In genomic region chr4:19473569-19473968, GRCh38 we compare ENCODE assay signal across 16 cellular contexts.
"Had no signal": no experiment of that assay in that cellular context is flagged by ENCODE, and none has a peak within 500 bp of the region (broad histone marks: within the 10 kb centered on the region; RNA-seq: fewer than 3 reads in every experiment).

No MANE protein-coding gene starts in this region.

- H3K36me3 Mint-ChIP-seq: activated naive CD8-positive, alpha-beta T cell; brain; WTC11 had no signal

- H3K4me3 Mint-ChIP-seq: activated CD4-positive, alpha-beta memory T cell treated with anti-CD3 and anti-CD28 coated beads, Interleukin-2, amount 10 ng/mL, durations not matched to agents 7 days and 5 days; activated naive CD8-positive, alpha-beta T cell; brain; WTC11 had no signal

- H3K36me3 ChIP-seq: pancreas, stomach had no signal

- H3K9me3 ChIP-seq: pancreas had no signal

- H3K4me1 ChIP-seq: pancreas, stomach had no signal

- H3K27me3 Mint-ChIP-seq: activated CD4-positive, alpha-beta memory T cell treated with anti-CD3 and anti-CD28 coated beads, Interleukin-2, amount 10 ng/mL, durations not matched to agents 7 days and 5 days; activated naive CD8-positive, alpha-beta T cell; brain had no signal

- H3K27ac ChIP-seq: coronary artery, pancreas, stomach had no signal

- H3K27ac Mint-ChIP-seq: activated CD4-positive, alpha-beta memory T cell treated with anti-CD3 and anti-CD28 coated beads, Interleukin-2, amount 10 ng/mL, durations not matched to agents 7 days and 5 days; activated naive CD8-positive, alpha-beta T cell; brain; WTC11 had no signal

- H3K4me3 ChIP-seq: coronary artery, pancreas, stomach had no signal

- ATAC-seq: esophagus mucosa, pancreas, WTC11 had no signal

- DNase-seq: activated CD4-positive, alpha-beta memory T cell treated with anti-CD3 and anti-CD28 coated beads, Interleukin-2, amount 10 ng/mL, durations not matched to agents 7 days and 5 days; activated CD4-positive, alpha-beta T cell treated with anti-CD3 and anti-CD28 coated beads for 4 hours; activated effector memory CD4-positive, alpha-beta T cell treated with anti-CD3 and anti-CD28 coated beads, Interleukin-2, amount 50 U/mL, for 16 hours; activated T-cell treated with anti-CD3 and anti-CD28 coated beads, Interleukin-2, amount 50 U/mL, for 48 hours; central memory CD4-positive, alpha-beta T cell; islet precursor cell; pancreas; stimulated activated CD4-positive, alpha-beta T cell treated with anti-CD3 and anti-CD28 coated beads, Interleukin-12 subunit alpha, Interleukin-12 subunit beta, amount 100 ng/mL, for 4 hours; stimulated activated CD4-positive, alpha-beta T cell treated with anti-CD3 and anti-CD28 coated beads, Interleukin-2, amount 100 ng/mL, for 24 hours; stomach; T-helper 2 cell had no signal

- H3K27me3 ChIP-seq: pancreas, stomach had no signal

- H3K4me1 Mint-ChIP-seq: activated CD4-positive, alpha-beta memory T cell treated with anti-CD3 and anti-CD28 coated beads, Interleukin-2, amount 10 ng/mL, durations not matched to agents 7 days and 5 days; brain had no signal
